In the genomic region with DNA sequence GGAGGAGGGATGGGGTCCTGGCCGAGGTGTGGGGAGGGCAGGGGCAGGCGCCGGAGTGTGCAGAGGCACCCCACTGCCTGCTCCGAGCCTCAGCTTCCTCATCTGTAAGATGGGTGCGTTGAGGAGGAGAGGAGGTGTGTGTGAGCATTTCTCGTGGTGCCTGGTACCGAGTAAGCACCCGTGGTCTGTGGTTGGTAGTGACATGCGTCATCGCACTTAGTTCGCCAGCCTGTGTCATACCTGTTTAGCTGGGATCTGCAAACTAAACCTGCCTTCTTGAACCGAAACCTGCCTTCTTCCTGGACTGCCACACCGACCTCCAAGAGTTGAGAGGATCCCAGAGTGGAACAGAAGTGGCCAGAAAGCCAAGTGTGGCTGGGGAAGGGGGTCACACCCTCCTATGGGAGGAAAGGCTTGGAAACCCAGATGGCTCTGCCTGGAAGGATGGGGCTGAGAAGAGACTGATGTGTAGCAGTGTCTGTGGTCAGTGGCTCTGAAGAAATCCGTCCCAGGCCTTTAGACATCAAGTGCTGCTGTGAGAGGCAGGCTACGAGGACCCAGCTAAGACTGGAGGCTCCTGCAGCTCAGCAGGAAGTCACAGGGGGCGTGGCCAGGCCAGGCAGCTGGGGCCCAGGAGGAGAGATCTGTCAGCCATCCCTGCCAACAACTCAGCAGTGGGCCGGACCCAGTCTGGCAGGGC, we compare ENCODE assay signal across 8 cellular contexts.
DNase-seq lines count a peak whose midpoint lies in the region; ATAC-seq, FAIRE-seq and TF ChIP-seq lines count a peak whose summit lies in the region.

No MANE protein-coding gene starts in this region.

- H3K18ac ChIP-seq in H1 (ENCODE audit: extremely low read depth, low read length) = no peak overlapping the region

- H3K27ac Mint-ChIP-seq in activated CD8-positive, alpha-beta T cell treated with anti-CD3 and anti-CD28 coated beads for 36 hours = peak overlapping the region; percentile 90
- peak overlapping the region; percentile 17 for H3K27ac Mint-ChIP-seq in neural crest cell (ENCODE audit: unreplicated experiment)

- H2AK5ac ChIP-seq in H1 (ENCODE audit: low read depth, low read length) = no peak overlapping the region

- peaks cover 13% of the 10 kb centered on the region for H3K4me1 Mint-ChIP-seq in activated CD8-positive, alpha-beta T cell treated with anti-CD3 and anti-CD28 coated beads for 36 hours (ENCODE audit: low read depth)
- peaks cover 20% of the 10 kb centered on the region for H3K4me1 Mint-ChIP-seq in neural crest cell

- peaks cover 12% of the 10 kb centered on the region; the same call in 1 of the 2 replicates for H3K23me2 ChIP-seq in H1 (ENCODE audit: low read depth, low read length)

- H3K27me3 Mint-ChIP-seq in activated CD8-positive, alpha-beta T cell treated with anti-CD3 and anti-CD28 coated beads for 36 hours = no peaks in the 10 kb centered on the region
- H3K27me3 Mint-ChIP-seq in neural crest cell (ENCODE audit: low read depth) = no peaks in the 10 kb centered on the region

- intact Hi-C loops in Right ventricle myocardium inferior (cut with DNase I) = loop anchor here (10.0 kb wide), 1 partner anchor 122 kb away; no protein-coding TSS in a partner anchor
- intact Hi-C loops in activated CD8-positive, alpha-beta T cell treated with anti-CD3 and anti-CD28 coated beads for 36 hours (cut with micrococcal nuclease) = no loop called here

- no peak overlapping the region for H3K9ac ChIP-seq in H1 (replicated peaks in 1 of 4; ENCODE audit: extremely low read depth in 1 of 4, low read depth in 3 of 4, low read length in 3 of 4)

- H3K36me3 ChIP-seq in right atrium auricular region (no peaks in the 10 kb centered on the region), H1 (ENCODE audit: control insufficient read depth in 2 of 4, insufficient read depth in 4 of 4, low read length in 3 of 4) (peaks cover 0 to 14% (median 0%) of the 10 kb centered on the region in 4 experiments; a peak in 2 of 8 replicates)

- 0 out of 2 replicates have a peak overlapping the region, but pooled peaks have one; percentile 21 for H2BK5ac ChIP-seq in H1 (ENCODE audit: low read depth, low read length)

- no peak for TF ChIP-seq POLR2A in H1 (IDR thresholded peaks at IDR 0.05; ENCODE audit: control extremely low read depth in 1 of 2, low read depth in 2 of 2, low read length in 2 of 2)

- H3K4me1 ChIP-seq in right atrium auricular region (peaks cover 0 to 43% of the 10 kb centered on the region in 2 donors), H1 (replicated peaks in 1 of 4; ENCODE audit: control insufficient read depth in 3 of 4, insufficient read depth in 4 of 4, low read length in 3 of 4) (peaks cover 0 to 3% (median under 1%) of the 10 kb centered on the region in 4 experiments; a peak in 2 of 7 replicates)

- H3K36me3 Mint-ChIP-seq in activated CD8-positive, alpha-beta T cell treated with anti-CD3 and anti-CD28 coated beads for 36 hours (ENCODE audit: low read depth) = peaks cover 6% of the 10 kb centered on the region
- peaks cover 16% of the 10 kb centered on the region for H3K36me3 Mint-ChIP-seq in neural crest cell (ENCODE audit: low read depth)

- no peak overlapping the region for H2BK15ac ChIP-seq in H1 (ENCODE audit: low read length)

- H2BK120ac ChIP-seq in H1 (replicated peaks; ENCODE audit: low read depth, low read length) = no peak overlapping the region

- no peak for TF ChIP-seq EP300 in H1 (IDR thresholded peaks at IDR 0.05; ENCODE audit: borderline replicate concordance in 1 of 2, low read depth in 2 of 2, low read length in 2 of 2)

- H2AFZ ChIP-seq in H1 (ENCODE audit: low read length) = no peak overlapping the region

- no peak overlapping the region for H4K91ac ChIP-seq in H1 (replicated peaks; ENCODE audit: insufficient read length, low read length)

- POLR2A ChIA-PET in activated CD8-positive, alpha-beta T cell treated with anti-CD3 and anti-CD28 coated beads for 36 hours (lab: Charles Lee) = interaction anchor here (0.6 to 1.5 kb wide), 7 partner anchors 9 to 153 kb away, joined by 3 to 5 read pairs (median 4); no protein-coding TSS in a partner anchor
- POLR2A ChIA-PET in H1 (lab: Charles Lee; ENCODE audit: partially characterized antibody) = interaction anchor here (1.1 to 3.9 kb wide), 6 partner anchors 8 to 34 kb away, joined by 3 to 27 read pairs (median 4); no protein-coding TSS in a partner anchor

- no peak overlapping the region for H4K5ac ChIP-seq in H1 (ENCODE audit: insufficient read length, low read depth, low read length)

- peak overlapping the region; percentile 42 for H3K4me3 Mint-ChIP-seq in activated CD8-positive, alpha-beta T cell treated with anti-CD3 and anti-CD28 coated beads for 36 hours
- H3K4me3 Mint-ChIP-seq in neural crest cell = no peak overlapping the region

- no peak for TF ChIP-seq RAD21 in H1 (IDR thresholded peaks at IDR 0.05 in 1 of 2, conservative IDR thresholded peaks at IDR 0.05 in 1 of 2; ENCODE audit: low read depth in 2 of 2, low read length in 2 of 2)

- peaks cover 11% of the 10 kb centered on the region in 2 experiments for H3K79me2 ChIP-seq in H1 (ENCODE audit: control insufficient read depth in 1 of 2, insufficient read depth in 2 of 2, low read length in 2 of 2)

- ATAC-seq in Right ventricle myocardium inferior = peak; percentile 47
- peak; percentile 87 for ATAC-seq in HG03460 (IDR thresholded peaks at IDR 0.05; ENCODE audit: unreplicated experiment)
- ATAC-seq in activated CD8-positive, alpha-beta T cell treated with anti-CD3 and anti-CD28 coated beads for 36 hours = peak; percentile 95

- H3K9me3 Mint-ChIP-seq in activated CD8-positive, alpha-beta T cell treated with anti-CD3 and anti-CD28 coated beads for 36 hours = no peaks in the 10 kb centered on the region
- no peaks in the 10 kb centered on the region for H3K9me3 Mint-ChIP-seq in neural crest cell

- no peak overlapping the region for H3K27ac ChIP-seq in right atrium auricular region
- no peak overlapping the region for H3K27ac ChIP-seq in H1 (ENCODE audit: low read depth, low read length)
- H3K27ac ChIP-seq in substantia nigra (ENCODE audit: low read depth, low read length, poor library complexity, severe bottlenecking) = peak overlapping the region; percentile 90

- no peak overlapping the region for H3K14ac ChIP-seq in H1 (ENCODE audit: insufficient read length)

- WGBS in H1 (ENCODE audit: extremely low coverage in 1 of 2, insufficient coverage in 1 of 2, insufficient read length in 1 of 2, insufficient replicate concordance in 2 of 2, low coverage in 1 of 2, low lambda C conversion rate in 2 of 2, missing lambda C conversion rate in 1 of 2), 2 experiments = 88% methylated on average over 16 of the region's 17 CpGs; no CpG with 5 or more reads in 1 of the 2 experiments

- H3K27me3 ChIP-seq in right atrium auricular region (no peaks in the 10 kb centered on the region), H1 (replicated peaks in 1 of 4; ENCODE audit: control insufficient read depth in 3 of 4, extremely low read depth in 1 of 4, insufficient read depth in 3 of 4, low read length in 3 of 4) (no peaks in the 10 kb centered on the region; a peak in 1 of 7 replicates)

- H4K20me1 ChIP-seq in H1 (replicated peaks in 1 of 2; ENCODE audit: control insufficient read depth in 1 of 2, insufficient read depth in 2 of 2, low read length in 2 of 2) = peaks cover 4 to 23% of the 10 kb centered on the region in 2 experiments

- DNase-seq in Right ventricle myocardium inferior (ENCODE audit: missing footprints) = peak; percentile 87
- no peak for DNase-seq in right atrium auricular region (ENCODE audit: low spot score)
- DNase-seq in activated CD8-positive, alpha-beta T cell treated with anti-CD3 and anti-CD28 coated beads for 36 hours = peak; percentile 91
- no peak for DNase-seq in H1 (ENCODE audit: low read depth in 1 of 2, low spot score in 2 of 2)
- no peak for DNase-seq in neural crest cell (ENCODE audit: low read depth, low spot score)
- DNase-seq in substantia nigra (lab: John Stamatoyannopoulos, UW) = peak in 42 of 49 donors; percentile 7 to 75 (median 42)
- no peak for DNase-seq in NCI-H82 treated with DMSO at 0.1 percent for 48 hours (lab: John Stamatoyannopoulos, UW; ENCODE audit: unreplicated experiment)

- H2BK12ac ChIP-seq in H1 (ENCODE audit: low read depth, low read length) = no peak overlapping the region

- no peak overlapping the region for H3K4me3 ChIP-seq in right atrium auricular region
- H3K4me3 ChIP-seq in H1 (ENCODE audit: extremely low read depth in 1 of 4, insufficient read depth in 2 of 4, low read depth in 3 of 4, low read length in 4 of 4) = no peak overlapping the region

- FAIRE-seq in H1 (lab: Jason Lieb, UNC) = no peak

- no peak overlapping the region for H4K8ac ChIP-seq in H1 (ENCODE audit: extremely low read depth, insufficient read depth, low read length)

- CTCF ChIA-PET in activated CD8-positive, alpha-beta T cell treated with anti-CD3 and anti-CD28 coated beads for 36 hours (lab: Charles Lee) = interaction anchor here (0.7 to 2.1 kb wide), 5 partner anchors 9 to 113 kb away, joined by 3 to 12 read pairs (median 4); no protein-coding TSS in a partner anchor
- CTCF ChIA-PET in H1 (lab: Charles Lee; ENCODE audit: partially characterized antibody) = interaction anchor here (0.7 to 11.1 kb wide), 5 partner anchors 81 to 207 kb away, joined by 3 to 134 read pairs (median 5); no protein-coding TSS in a partner anchor

- no peak for TF ChIP-seq CTCF in right atrium auricular region (IDR thresholded peaks at IDR 0.05)
- no peak for TF ChIP-seq CTCF in activated CD8-positive, alpha-beta T cell treated with anti-CD3 and anti-CD28 coated beads for 36 hours (IDR thresholded peaks at IDR 0.05)
- no peak for TF ChIP-seq CTCF in H1 (IDR thresholded peaks at IDR 0.05; ENCODE audit: control extremely low read depth in 1 of 3, insufficient read depth in 1 of 3, low read depth in 1 of 3, low read length in 3 of 3)
- no peak for TF ChIP-seq CTCF in neural crest cell (conservative IDR thresholded peaks at IDR 0.05)

- H3K4ac ChIP-seq in H1 (replicated peaks; ENCODE audit: insufficient read length, low read depth, low read length) = no peak overlapping the region

- H3K79me1 ChIP-seq in H1 (ENCODE audit: low read depth, low read length) = peaks cover 15% of the 10 kb centered on the region

- H3K9me3 ChIP-seq in right atrium auricular region = no peaks in the 10 kb centered on the region
- no peaks in the 10 kb centered on the region for H3K9me3 ChIP-seq in H1 (ENCODE audit: insufficient read depth in 2 of 2, low read depth in 1 of 2, low read length in 1 of 2)

- no peak overlapping the region for H2BK20ac ChIP-seq in H1 (ENCODE audit: low read length)

- no peak overlapping the region for H3K23ac ChIP-seq in H1 (ENCODE audit: insufficient read length)

- no peak overlapping the region for H3K56ac ChIP-seq in H1 (replicated peaks; ENCODE audit: insufficient read length, low read depth, low read length)

- no peak overlapping the region for H3K4me2 ChIP-seq in H1 (ENCODE audit: insufficient read depth in 1 of 2, low read depth in 2 of 2, low read length in 2 of 2)

TF ChIP-seq in H1, 55 proteins besides CTCF, POLR2A, EP300 and RAD21 (continues in another document):
- TF ChIP-seq SUZ12 (IDR thresholded peaks at IDR 0.05; ENCODE audit: low read length) (no peak), RXRA (IDR thresholded peaks at IDR 0.05; ENCODE audit: insufficient read depth, low read depth, low read length) (no peak), RFX5 (IDR thresholded peaks at IDR 0.05; ENCODE audit: borderline replicate concordance, low read depth, low read length) (no peak), TAF1 (IDR thresholded peaks at IDR 0.05; ENCODE audit: low read depth, low read length) (no peak)

Comparison
In these comparisons a context has a peak if more than half of its experiments do, and no peak if none do; other contexts are left out.
1. DNase-seq: peak in Right ventricle myocardium inferior (single experiment), activated CD8-positive, alpha-beta T cell treated with anti-CD3 and anti-CD28 coated beads for 36 hours (single experiment) and substantia nigra (42 of 49); none in right atrium auricular region (single experiment), H1 (0 of 2), neural crest cell (single experiment) and NCI-H82 treated with DMSO at 0.1 percent for 48 hours (single experiment).
2. Peak in every context shown above with its lines, with median percentiles within 50 percentile points of each other: ATAC-seq.